Comparison of ENCODE assay signal across 10 cellular contexts in genomic region chr10:79335470-79336235, GRCh38. TPM values are rescaled to one million over a fixed set of nuclear protein-coding genes. Genes with fewer than 3 reads are reported as not detected.
DNase-seq lines count a peak whose midpoint lies in the region; ATAC-seq and TF ChIP-seq lines count a peak whose summit lies in the region.
"Had no signal": no experiment of that assay in that cellular context is flagged by ENCODE, and none has a peak within 500 bp of the region (broad histone marks: within the 10 kb centered on the region; RNA-seq: fewer than 3 reads in every experiment).

No MANE protein-coding gene starts in this region.

- CTCF ChIA-PET in mammary epithelial cell (lab: Charles Lee; ENCODE audit: low non-redundant PET) = no interaction called here

- intact Hi-C loops in CD14-positive monocyte (cut with micrococcal nuclease) (no loop called here), mammary epithelial cell (cut with micrococcal nuclease) (no loop called here)

- 72 to 92% methylated on average over 2 of the region's 13 CpGs for WGBS in gastroesophageal sphincter (ENCODE audit: low coverage in 1 of 2), 2 donors
- WGBS in mammary epithelial cell (ENCODE audit: low coverage, missing lambda C conversion rate) = 77% methylated on average over 9 of the region's 13 CpGs

- no peaks in the 10 kb centered on the region for H3K27me3 ChIP-seq in gastroesophageal sphincter
- no peaks in the 10 kb centered on the region for H3K27me3 ChIP-seq in osteoblast (ENCODE audit: insufficient read depth, low read length)
- H3K27me3 ChIP-seq in mammary epithelial cell (ENCODE audit: insufficient read depth, low read length) = no peaks in the 10 kb centered on the region

- ATAC-seq in gastroesophageal sphincter (peak; percentile 40), GM19324 (IDR thresholded peaks at IDR 0.05; ENCODE audit: low FRiP score, unreplicated experiment) (no peak), HG03520 (IDR thresholded peaks at IDR 0.05; ENCODE audit: unreplicated experiment) (no peak)
- ATAC-seq: PC-3 had no signal

- TF ChIP-seq POLR2A in gastroesophageal sphincter (IDR thresholded peaks at IDR 0.05) = no peak

- no peak for TF ChIP-seq EP300 in gastroesophageal sphincter (IDR thresholded peaks at IDR 0.05)

- H3K4me1 ChIP-seq in gastroesophageal sphincter (peaks cover 0 to 12% (median 0%) of the 10 kb centered on the region in 3 donors), osteoblast (ENCODE audit: insufficient read depth, low read length) (peaks cover 20% of the 10 kb centered on the region), mammary epithelial cell (ENCODE audit: insufficient read depth, low read length) (peaks cover 23% of the 10 kb centered on the region)

- H3K4me3 ChIP-seq in gastroesophageal sphincter (no peak overlapping the region), osteoblast (ENCODE audit: insufficient read depth, low read length) (no peak overlapping the region), mammary epithelial cell (replicated peaks in 1 of 3; ENCODE audit: insufficient read depth in 1 of 3, low read depth in 2 of 3, low read length in 3 of 3) (no peak overlapping the region)

- peaks cover 24% of the 10 kb centered on the region for H3K4me1 Mint-ChIP-seq in CD14-positive monocyte

- TF ChIP-seq CTCF in CD14-positive monocyte (IDR thresholded peaks at IDR 0.05) = no peak
- no peak for TF ChIP-seq CTCF in gastroesophageal sphincter (IDR thresholded peaks at IDR 0.05)
- TF ChIP-seq CTCF in osteoblast (IDR thresholded peaks at IDR 0.05; ENCODE audit: extremely low read depth, low read depth, low read length) = no peak
- no peak for TF ChIP-seq CTCF in mammary epithelial cell (conservative IDR thresholded peaks at IDR 0.05 in 1 of 2, IDR thresholded peaks at IDR 0.05 in 1 of 2; ENCODE audit: extremely low read depth in 1 of 2, insufficient read depth in 1 of 2, low read depth in 1 of 2, low read length in 2 of 2)

- H3K79me2 ChIP-seq in osteoblast (ENCODE audit: insufficient read depth, low read length) = no peaks in the 10 kb centered on the region
- H3K79me2 ChIP-seq in mammary epithelial cell (ENCODE audit: insufficient read depth, low read length) = no peaks in the 10 kb centered on the region

- peaks cover 0 to 7% (median 3%) of the 10 kb centered on the region in 7 donors for H3K9me3 Mint-ChIP-seq in CD14-positive monocyte

- no TSS peak for BruUV-seq in mammary epithelial cell (replicated peaks; lab: Mats Ljungman, UMichigan)

- dilution Hi-C loops in mammary epithelial cell (cut with HindIII; ENCODE audit: low sequenced_read_pairs) = no loop called here

- H4K20me1 ChIP-seq in osteoblast (ENCODE audit: insufficient read depth, low read length) (no peaks in the 10 kb centered on the region), mammary epithelial cell (ENCODE audit: insufficient read depth, low read length) (no peaks in the 10 kb centered on the region)

- H3K36me3 ChIP-seq in gastroesophageal sphincter (no peaks in the 10 kb centered on the region), osteoblast (ENCODE audit: insufficient read depth, low read length) (no peaks in the 10 kb centered on the region), mammary epithelial cell (ENCODE audit: insufficient read depth, low read length) (no peaks in the 10 kb centered on the region)

- H3K4me2 ChIP-seq in osteoblast (ENCODE audit: insufficient read depth, low read length) (no peak overlapping the region), mammary epithelial cell (ENCODE audit: insufficient read depth, low read depth, low read length) (no peak overlapping the region)

- DNase-seq in CD14-positive monocyte (ENCODE audit: low spot score) = peak; percentile 31
- peak; percentile 18 for DNase-seq in NCI-H2196 treated with DMSO at 0.1 percent for 48 hours (lab: John Stamatoyannopoulos, UW; ENCODE audit: unreplicated experiment)
- no peak for DNase-seq in osteoblast (ENCODE audit: insufficient read length, low spot score, missing footprints)
- DNase-seq in NCI-H2029 treated with DMSO at 0.1 percent for 48 hours (lab: John Stamatoyannopoulos, UW) = no peak
- DNase-seq in mammary epithelial cell = no peak
- DNase-seq: NCI-H2029, PC-3 had no signal

- H3K27ac ChIP-seq in gastroesophageal sphincter (no peak overlapping the region), osteoblast (ENCODE audit: low read depth, low read length) (peak overlapping the region; percentile 31), mammary epithelial cell (ENCODE audit: insufficient read depth, low read depth, low read length) (no peak overlapping the region)

- peaks cover 0 to 3% of the 10 kb centered on the region in 2 donors for H3K36me3 Mint-ChIP-seq in CD14-positive monocyte

- H3K4me3 Mint-ChIP-seq in CD14-positive monocyte = no peak overlapping the region

- H3K9me3 ChIP-seq in gastroesophageal sphincter = no peaks in the 10 kb centered on the region
- no peaks in the 10 kb centered on the region for H3K9me3 ChIP-seq in osteoblast (ENCODE audit: low read depth, low read length)
- no peaks in the 10 kb centered on the region for H3K9me3 ChIP-seq in mammary epithelial cell (replicated peaks; ENCODE audit: insufficient read depth, low read length)

- no peak overlapping the region for H3K9ac ChIP-seq in mammary epithelial cell (ENCODE audit: insufficient read depth, low read length)

- H3K27me3 Mint-ChIP-seq in CD14-positive monocyte (ENCODE audit: low read depth in 3 of 3) = peaks cover 3 to 7% (median 5%) of the 10 kb centered on the region in 3 donors

- peak overlapping the region in 4 of 7 donors; percentile 43 to 91 (median 82) for H3K27ac Mint-ChIP-seq in CD14-positive monocyte

- H2AFZ ChIP-seq in osteoblast (ENCODE audit: low read length) (no peak overlapping the region), mammary epithelial cell (ENCODE audit: low read depth, low read length) (no peak overlapping the region)

- in situ Hi-C loops in mammary epithelial cell (cut with MboI; ENCODE audit: low sequenced_read_pairs in 2 of 2) = no loop called here

RNA-seq across cellular contexts. Expression of gene PPIF, which starts 11.6 kb away (rescaled TPM):
- polyA plus RNA-seq in CD14-positive monocyte (10 to 100 TPM; 36.6 to 52.3 TPM), mammary epithelial cell (136 TPM)
- total RNA-seq in gastroesophageal sphincter (10 to 100 TPM; 16.5 to 38.0 (median 22.8) TPM), osteoblast (37.7 and 39.1 TPM in 2 replicates), mammary epithelial cell (10 to 100 TPM; 32.0 to 78.1 TPM)
- polyA minus RNA-seq in mammary epithelial cell = 94.0 TPM

Comparison
In these comparisons a context has a peak if more than half of its experiments do, and no peak if none do; other contexts are left out.
1. DNase-seq: peak in CD14-positive monocyte (single experiment) and NCI-H2196 treated with DMSO at 0.1 percent for 48 hours (single experiment); none in osteoblast (single experiment), NCI-H2029 treated with DMSO at 0.1 percent for 48 hours (single experiment) and mammary epithelial cell (single experiment).